Comparison of ENCODE assay signal across 28 cellular contexts in the genomic region with DNA sequence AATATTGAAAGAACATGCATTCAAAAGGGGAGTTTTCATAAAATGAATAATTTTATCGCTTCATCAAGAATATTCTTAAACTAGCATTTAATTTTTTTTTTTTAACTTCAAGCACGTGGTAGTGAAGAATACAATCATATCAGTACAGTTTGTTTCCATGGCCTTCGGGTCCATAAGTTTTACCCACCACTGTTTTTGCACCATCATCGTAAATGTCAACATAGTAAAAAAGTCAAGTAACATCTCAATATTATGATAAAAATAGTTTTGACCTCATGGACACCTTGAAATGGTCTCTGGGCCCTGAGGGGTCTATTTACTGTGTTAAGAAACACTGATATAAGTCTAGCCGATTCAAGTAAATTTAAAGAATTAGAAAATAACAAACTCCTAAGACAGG.
"Had no signal": no experiment of that assay in that cellular context is flagged by ENCODE, and none has a peak within 500 bp of the region (broad histone marks: within the 10 kb centered on the region; RNA-seq: fewer than 3 reads in every experiment).

No MANE protein-coding gene starts in this region.

- H3K36me3 ChIP-seq: gastrocnemius medialis had no signal

- ATAC-seq: activated CD4-positive, alpha-beta T cell treated with anti-CD3 and anti-CD28 coated beads for 36 hours; activated CD8-positive, alpha-beta memory T cell treated with anti-CD3 and anti-CD28 coated beads, Interleukin-2, amount 10 ng/mL, durations not matched to agents 7 days and 5 days; activated CD8-positive, alpha-beta T cell treated with anti-CD3 and anti-CD28 coated beads, Interleukin-2, amount 10 ng/mL, durations not matched to agents 7 days and 5 days; activated naive CD4-positive, alpha-beta T cell treated with anti-CD3 and anti-CD28 coated beads, Interleukin-2, amount 50 U/mL, for 72 hours; effector memory CD8-positive, alpha-beta T cell; foreskin keratinocyte; gastrocnemius medialis had no signal

- H3K27me3 ChIP-seq: brain microvascular endothelial cell, esophagus muscularis mucosa, foreskin keratinocyte, gastrocnemius medialis had no signal

- DNase-seq: activated CD4-positive, alpha-beta memory T cell treated with anti-CD3 and anti-CD28 coated beads for 36 hours; activated CD4-positive, alpha-beta T cell treated with anti-CD3 and anti-CD28 coated beads for 36 hours; activated CD4-positive, alpha-beta T cell treated with anti-CD3 and anti-CD28 coated beads, Interleukin-2, amount 10 ng/mL, durations not matched to agents 24 days and 14 days; activated CD4-positive, CD25-positive, alpha-beta regulatory T cell; activated CD4-positive, CD25-positive, alpha-beta regulatory T cell treated with anti-CD3 and anti-CD28 coated beads, Interleukin-2, amount 50 U/mL, for 72 hours; activated CD8-positive, alpha-beta memory T cell treated with anti-CD3 and anti-CD28 coated beads, Interleukin-2, amount 10 ng/mL, durations not matched to agents 7 days and 5 days; activated CD8-positive, alpha-beta memory T cell treated with anti-CD3 and anti-CD28 coated beads, Interleukin-2, amount 50 U/mL, for 4 hours; activated CD8-positive, alpha-beta T cell treated with anti-CD3 and anti-CD28 coated beads, Interleukin-2, amount 10 ng/mL, durations not matched to agents 7 days and 5 days; activated effector memory CD4-positive, alpha-beta T cell treated with anti-CD3 and anti-CD28 coated beads, Interleukin-2, amount 50 U/mL, for 16 hours; activated naive CD4-positive, alpha-beta T cell treated with anti-CD3 and anti-CD28 coated beads, Interleukin-2, amount 10 ng/mL, durations not matched to agents 7 days and 5 days; activated naive CD8-positive, alpha-beta T cell treated with anti-CD3 and anti-CD28 coated beads, Interleukin-2, amount 10 ng/mL, durations not matched to agents 7 days and 5 days; activated T-cell treated with anti-CD3 and anti-CD28 coated beads, Interleukin-2, amount 50 U/mL, for 1 hour; activated T-cell treated with anti-CD3 and anti-CD28 coated beads, Interleukin-2, amount 50 U/mL, for 48 hours; anterior cingulate cortex; brain microvascular endothelial cell; caudate nucleus; cortex of kidney; dermis blood vessel endothelial cell; effector CD4-positive, alpha-beta T cell; effector memory CD8-positive, alpha-beta T cell; erythroblast; foreskin keratinocyte; gastrocnemius medialis; glutamatergic neuron had no signal

- H3K4me3 ChIP-seq: esophagus muscularis mucosa, gastrocnemius medialis had no signal

- H3K4me1 Mint-ChIP-seq: activated naive CD4-positive, alpha-beta T cell treated with anti-CD3 and anti-CD28 coated beads, Interleukin-2, amount 10 ng/mL, durations not matched to agents 7 days and 5 days had no signal

- H3K4me3 Mint-ChIP-seq: activated CD4-positive, alpha-beta memory T cell treated with anti-CD3 and anti-CD28 coated beads for 36 hours; activated CD4-positive, alpha-beta T cell treated with anti-CD3 and anti-CD28 coated beads for 36 hours; activated CD4-positive, alpha-beta T cell treated with anti-CD3 and anti-CD28 coated beads, Interleukin-2, amount 10 ng/mL, durations not matched to agents 24 days and 14 days; activated CD8-positive, alpha-beta memory T cell treated with anti-CD3 and anti-CD28 coated beads, Interleukin-2, amount 10 ng/mL, durations not matched to agents 7 days and 5 days; activated CD8-positive, alpha-beta T cell treated with anti-CD3 and anti-CD28 coated beads, Interleukin-2, amount 10 ng/mL, durations not matched to agents 7 days and 5 days; activated naive CD4-positive, alpha-beta T cell treated with anti-CD3 and anti-CD28 coated beads, Interleukin-2, amount 10 ng/mL, durations not matched to agents 7 days and 5 days; activated naive CD8-positive, alpha-beta T cell treated with anti-CD3 and anti-CD28 coated beads, Interleukin-2, amount 10 ng/mL, durations not matched to agents 7 days and 5 days; activated T-helper 1 cell treated with anti-CD3 and anti-CD28 coated beads, Interleukin-12 subunit alpha, Interleukin-12 subunit beta, Interleukin-2, Interleukin-4 antibody, amounts not matched to agents 30 ng/mL and 10 ng/mL and 1 ng/mL, durations not matched to agents 14 hours and 24 hours and 36 hours; effector memory CD8-positive, alpha-beta T cell had no signal

- H3K4me1 ChIP-seq: foreskin keratinocyte had no signal

- H3K27ac ChIP-seq: brain microvascular endothelial cell, esophagus muscularis mucosa, foreskin keratinocyte had no signal

- H3K27me3 Mint-ChIP-seq: activated CD4-positive, alpha-beta memory T cell treated with anti-CD3 and anti-CD28 coated beads for 36 hours; activated CD4-positive, alpha-beta T cell treated with anti-CD3 and anti-CD28 coated beads for 36 hours; activated CD4-positive, alpha-beta T cell treated with anti-CD3 and anti-CD28 coated beads, Interleukin-2, amount 10 ng/mL, durations not matched to agents 24 days and 14 days; activated CD8-positive, alpha-beta memory T cell treated with anti-CD3 and anti-CD28 coated beads, Interleukin-2, amount 10 ng/mL, durations not matched to agents 7 days and 5 days; activated naive CD4-positive, alpha-beta T cell treated with anti-CD3 and anti-CD28 coated beads, Interleukin-2, amount 10 ng/mL, durations not matched to agents 7 days and 5 days; activated naive CD8-positive, alpha-beta T cell treated with anti-CD3 and anti-CD28 coated beads, Interleukin-2, amount 10 ng/mL, durations not matched to agents 7 days and 5 days; effector memory CD8-positive, alpha-beta T cell had no signal

- H3K9me3 ChIP-seq: gastrocnemius medialis had no signal

- H3K27ac Mint-ChIP-seq: activated CD4-positive, alpha-beta memory T cell treated with anti-CD3 and anti-CD28 coated beads for 36 hours; activated CD4-positive, alpha-beta T cell treated with anti-CD3 and anti-CD28 coated beads for 36 hours; activated CD4-positive, alpha-beta T cell treated with anti-CD3 and anti-CD28 coated beads, Interleukin-2, amount 10 ng/mL, durations not matched to agents 24 days and 14 days; activated CD8-positive, alpha-beta memory T cell treated with anti-CD3 and anti-CD28 coated beads, Interleukin-2, amount 10 ng/mL, durations not matched to agents 7 days and 5 days; activated CD8-positive, alpha-beta T cell treated with anti-CD3 and anti-CD28 coated beads, Interleukin-2, amount 10 ng/mL, durations not matched to agents 7 days and 5 days; activated naive CD4-positive, alpha-beta T cell treated with anti-CD3 and anti-CD28 coated beads, Interleukin-2, amount 10 ng/mL, durations not matched to agents 7 days and 5 days; activated naive CD4-positive, alpha-beta T cell treated with anti-CD3 and anti-CD28 coated beads, Interleukin-2, amount 50 U/mL, for 72 hours; activated naive CD8-positive, alpha-beta T cell treated with anti-CD3 and anti-CD28 coated beads, Interleukin-2, amount 10 ng/mL, durations not matched to agents 7 days and 5 days; activated T-helper 1 cell treated with anti-CD3 and anti-CD28 coated beads, Interleukin-12 subunit alpha, Interleukin-12 subunit beta, Interleukin-2, Interleukin-4 antibody, amounts not matched to agents 30 ng/mL and 10 ng/mL and 1 ng/mL, durations not matched to agents 14 hours and 24 hours and 36 hours; activated T-helper 2 cell treated with anti-CD3 and anti-CD28 coated beads, Interferon-gamma antibody, Interleukin-2, Interleukin-4, amounts not matched to agents 10 μg/mL and 5 μg/mL and 100 μg/mL, durations not matched to agents 14 hours and 24 hours and 36 hours had no signal
